8 cellular contexts compared by ENCODE assay signal in the genomic region with DNA sequence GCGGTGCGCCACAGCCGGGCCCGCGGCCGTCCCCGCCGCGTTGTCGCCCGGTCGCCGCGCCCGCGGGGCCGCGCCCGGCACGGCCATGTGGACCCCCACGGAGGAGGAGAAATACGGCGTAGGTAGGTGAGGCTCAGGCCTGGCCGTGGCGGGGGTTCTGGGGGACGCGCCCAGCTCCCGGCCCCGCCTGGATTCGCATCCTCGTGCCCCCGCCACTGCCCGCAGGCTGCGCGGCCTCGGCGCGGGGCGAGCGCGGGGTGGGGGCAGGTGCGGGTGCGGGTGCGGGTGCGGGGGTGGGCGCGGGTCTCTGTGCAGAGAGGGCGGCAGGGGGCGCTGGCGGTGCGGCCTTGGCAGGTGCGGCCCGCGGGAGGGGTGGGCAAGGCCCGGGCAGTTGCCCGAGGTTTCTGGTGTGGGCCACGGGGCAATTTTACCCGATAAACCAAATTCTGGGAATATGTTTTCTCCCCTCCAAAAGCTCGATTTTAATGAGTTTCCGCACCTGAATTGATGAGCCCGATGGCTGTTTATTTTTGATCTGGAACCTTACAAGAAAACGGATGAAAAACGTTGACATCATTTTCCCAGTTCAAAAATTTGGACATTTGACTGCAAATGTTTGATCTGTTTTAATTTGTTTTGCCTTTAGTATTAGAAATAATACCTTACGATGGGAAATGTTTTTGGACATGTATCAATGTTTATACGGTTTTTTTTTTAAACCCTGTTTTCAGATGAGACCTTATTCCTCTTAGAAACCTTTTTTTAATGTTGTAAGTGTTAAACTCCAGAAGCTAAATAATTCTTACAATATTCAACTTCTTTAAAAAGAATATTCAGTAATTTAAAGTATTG. TPM values are rescaled to one million over a fixed set of nuclear protein-coding genes. Genes with fewer than 3 reads are reported as not detected.
A peak's percentile ranks its signal among the peaks of the same experiment; 100 is the strongest.
DNase-seq lines count a peak whose midpoint lies in the region; ATAC-seq and TF ChIP-seq lines count a peak whose summit lies in the region.

No MANE protein-coding gene starts in this region.

- TF ChIP-seq CTCF in PC-9 (conservative IDR thresholded peaks at IDR 0.05), result peak; percentile 66

- peak overlapping the region; percentile 95 for H3K4me2 ChIP-seq in PC-9

- peaks cover 24% of the 10 kb centered on the region for H3K79me2 ChIP-seq in PC-9 (ENCODE audit: low read depth)

- H3K9me2 ChIP-seq in PC-9 (ENCODE audit: insufficient read depth), result no peaks in the 10 kb centered on the region

- CTCF ChIA-PET in PC-9 (lab: Charles Lee), result interaction anchor here (0.6 to 1.8 kb wide), 6 partner anchors 12 to 704 kb away, joined by 3 to 7 read pairs (median 3); no protein-coding TSS in a partner anchor

- no peaks in the 10 kb centered on the region for H3K36me3 ChIP-seq in PC-9 (ENCODE audit: low read depth)

- no peaks in the 10 kb centered on the region for H3K9me3 ChIP-seq in PC-9 (ENCODE audit: insufficient read depth, low read depth)

- POLR2A ChIA-PET in PC-9 (lab: Charles Lee; ENCODE audit: unreplicated experiment), result interaction anchor here (0.7 kb wide), 1 partner anchor 131 kb away, joined by 3 read pairs; no protein-coding TSS in a partner anchor

- no peaks in the 10 kb centered on the region for H3K27me3 ChIP-seq in PC-9 (ENCODE audit: insufficient read depth, low read depth)

- H3F3A ChIP-seq in PC-9 (ENCODE audit: insufficient read depth, low read depth), result peaks cover 20% of the 10 kb centered on the region; the same call in 1 of the 2 replicates

- H3K27ac ChIP-seq in PC-9, result peak overlapping the region; percentile 24; the same call in 1 of the 2 replicates

- peaks cover 25% of the 10 kb centered on the region for H3K4me1 ChIP-seq in PC-9 (replicated peaks; ENCODE audit: insufficient read depth)

- peak overlapping the region; percentile 76 for H3K4me3 ChIP-seq in PC-9

- no TSS peak for BruUV-seq in PC-9 (replicated peaks; lab: Mats Ljungman, UMichigan)

- no peaks in the 10 kb centered on the region for H4K20me1 ChIP-seq in PC-9 (ENCODE audit: insufficient read depth)

- ATAC-seq in HG02870 (IDR thresholded peaks at IDR 0.05; ENCODE audit: unreplicated experiment), result no peak

- peak; percentile 29 for DNase-seq in NCI-H1105 treated with DMSO at 0.1 percent for 48 hours (lab: John Stamatoyannopoulos, UW)
- no peak for DNase-seq in NCI-H1105 (lab: John Stamatoyannopoulos, UW)
- DNase-seq in PC-9, result peak in 1 of 2 experiments; percentile 67
- DNase-seq in activated naive CD4-positive, alpha-beta T cell treated with Interleukin-2 at 50 U/mL for 16 hours, result peak; percentile 69
- DNase-seq in cardiac septum (ENCODE audit: low spot score), result peak; percentile 83
- peak; percentile 68 for DNase-seq in putamen (ENCODE audit: low spot score)
- no peak for DNase-seq in NK-92 treated with Interleukin-12 subunit alpha and Interleukin-12 subunit beta, amount 100 ng/mL, for 24 hours (lab: John Stamatoyannopoulos, UW)

- intact Hi-C loops in PC-9 (cut with micrococcal nuclease; ENCODE audit: unreplicated experiment), result loop anchor here (1.0 to 5.0 kb wide), 6 partner anchors 131 to 712 kb away; a partner anchor contains a TSS
- intact Hi-C loops in cardiac septum (cut with DNase I), result loop anchor here (10.0 kb wide), 1 partner anchor 199 kb away; no protein-coding TSS in a partner anchor

- peak overlapping the region; percentile 90 for H2AFZ ChIP-seq in PC-9

RNA-seq across cellular contexts. Expression of a gene that starts 0.7 kb away (rescaled TPM):
- 15.2 and 16.9 TPM in 2 replicates for total RNA-seq in PC-9 (2021)
- 6.1 TPM for total RNA-seq in cardiac septum

RNA-seq across cellular contexts. Expression of a gene that starts 58.5 kb away (rescaled TPM):
- 88.2 and 99.5 TPM in 2 replicates for total RNA-seq in PC-9 (2021)
- total RNA-seq in cardiac septum, result 266 TPM

Comparison
In these comparisons a context has a peak if more than half of its experiments do, and no peak if none do; other contexts are left out.
1. DNase-seq: peak in NCI-H1105 treated with DMSO at 0.1 percent for 48 hours (single experiment), activated naive CD4-positive, alpha-beta T cell treated with Interleukin-2 at 50 U/mL for 16 hours (single experiment), cardiac septum (single experiment) and putamen (single experiment); none in NCI-H1105 (single experiment) and NK-92 treated with Interleukin-12 subunit alpha and Interleukin-12 subunit beta, amount 100 ng/mL, for 24 hours (single experiment).